In the genomic region with DNA sequence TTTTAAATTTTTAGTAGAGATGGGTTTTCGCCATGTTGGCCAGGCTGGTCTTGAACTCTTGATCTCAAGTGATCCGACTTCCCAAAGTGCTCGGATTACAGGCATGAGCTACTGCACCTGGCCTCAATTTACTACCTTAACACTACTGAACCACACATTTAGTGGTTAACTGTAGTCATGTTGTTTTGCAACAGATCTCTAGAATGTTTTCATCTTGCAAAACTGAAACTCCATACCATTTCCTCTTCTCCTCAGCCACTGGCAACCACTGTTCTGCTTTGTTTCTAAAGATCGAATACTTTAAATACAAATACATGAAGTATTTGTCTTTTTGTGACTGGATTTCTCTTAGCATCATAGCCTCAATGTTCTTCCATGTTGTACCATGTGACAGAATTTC, we compare ENCODE assay signal across 25 cellular contexts. TPM values are rescaled to one million over a fixed set of nuclear protein-coding genes. Genes with fewer than 3 reads are reported as not detected.
A peak's percentile ranks its signal among the peaks of the same experiment; 100 is the strongest.
DNase-seq lines count a peak whose midpoint lies in the region; ATAC-seq and TF ChIP-seq lines count a peak whose summit lies in the region.
"Had no signal": no experiment of that assay in that cellular context is flagged by ENCODE, and none has a peak within 500 bp of the region (broad histone marks: within the 10 kb centered on the region; RNA-seq: fewer than 3 reads in every experiment).

No MANE protein-coding gene starts in this region.

- WGBS in body of pancreas, 2 donors: 83% methylated on average over 4 of the region's 4 CpGs
- WGBS in esophagus muscularis mucosa: 86% methylated on average over 4 of the region's 4 CpGs

- ATAC-seq in HG02870 (IDR thresholded peaks at IDR 0.05; ENCODE audit: unreplicated experiment) (peak; percentile 40), body of pancreas (no peak)
- ATAC-seq: CD8-positive, alpha-beta T cell; left cardiac atrium had no signal

- H3K4me3 ChIP-seq in GM12865 (ENCODE audit: low read depth, low read length): no peak overlapping the region
- H3K4me3 ChIP-seq in choroid plexus epithelial cell (ENCODE audit: low read depth, low read length): no peak overlapping the region
- H3K4me3 ChIP-seq in body of pancreas: no peak overlapping the region
- H3K4me3 ChIP-seq in esophagus muscularis mucosa: no peak overlapping the region
- H3K4me3 ChIP-seq: adrenal gland, breast epithelium, coronary artery, testis had no signal

- intact Hi-C loops in body of pancreas (cut with DNase I): no loop called here
- intact Hi-C loops in esophagus muscularis mucosa (cut with DNase I): loop anchor here (10.0 kb wide), 1 partner anchor 134 kb away; no protein-coding TSS in a partner anchor

- H3K4me1 ChIP-seq in body of pancreas (no peaks in the 10 kb centered on the region), esophagus muscularis mucosa (peaks cover 8 to 15% (median 9%) of the 10 kb centered on the region in 4 donors)
- H3K4me1 ChIP-seq: adrenal gland, breast epithelium had no signal

- no peaks in the 10 kb centered on the region for H3K27me3 ChIP-seq in body of pancreas
- H3K27me3 ChIP-seq in esophagus muscularis mucosa: no peaks in the 10 kb centered on the region
- H3K27me3 ChIP-seq: adrenal gland, breast epithelium, testis had no signal

- TF ChIP-seq POLR2A in body of pancreas (IDR thresholded peaks at IDR 0.05) (no peak), esophagus muscularis mucosa (IDR thresholded peaks at IDR 0.05; ENCODE audit: low read depth) (no peak)

- H3K36me3 ChIP-seq in body of pancreas (replicated peaks in 1 of 2; ENCODE audit: insufficient read depth in 1 of 2, low read depth in 2 of 2) (no peaks in the 10 kb centered on the region), esophagus muscularis mucosa (no peaks in the 10 kb centered on the region)
- H3K36me3 ChIP-seq: adrenal gland, breast epithelium had no signal

- no peak for TF ChIP-seq CTCF in GM12865 (IDR thresholded peaks at IDR 0.05; ENCODE audit: insufficient read depth, low read depth, low read length, missing control alignments)
- TF ChIP-seq CTCF in choroid plexus epithelial cell (conservative IDR thresholded peaks at IDR 0.05; ENCODE audit: low read depth, low read length): no peak
- no peak for TF ChIP-seq CTCF in body of pancreas (IDR thresholded peaks at IDR 0.05)
- no peak for TF ChIP-seq CTCF in esophagus muscularis mucosa (IDR thresholded peaks at IDR 0.05)

- no peak for TF ChIP-seq EP300 in esophagus muscularis mucosa (IDR thresholded peaks at IDR 0.05)

- DNase-seq in GM12865 (ENCODE audit: low read depth): peak; percentile 21
- DNase-seq in NOMO-1 treated with dmso at 0.1 percent for 144 hours (lab: John Stamatoyannopoulos, UW; ENCODE audit: unreplicated experiment): peak; percentile 91
- peak; percentile 11 for DNase-seq in choroid plexus epithelial cell (ENCODE audit: low read depth)
- no peak for DNase-seq in COR-L47 (lab: John Stamatoyannopoulos, UW)
- DNase-seq in body of pancreas: no peak
- DNase-seq in esophagus muscularis mucosa (ENCODE audit: extremely low spot score): no peak
- DNase-seq: activated CD4-positive, alpha-beta T cell treated with anti-CD3 and anti-CD28 coated beads for 48 hours; activated CD8-positive, alpha-beta memory T cell treated with anti-CD3 and anti-CD28 coated beads, Interleukin-2, amount 50 U/mL, for 4 hours; activated effector memory CD4-positive, alpha-beta T cell treated with Interleukin-2 at 50 U/mL for 16 hours; adrenal gland; CD8-positive, alpha-beta T cell; GDM1; head of caudate nucleus; HFFc6; left cardiac atrium; NCI-H1694; NCI-H2171 treated with DMSO at 0.1 percent for 48 hours; NCI-H526 treated with DMSO at 0.1 percent for 48 hours; nucleus accumbens; testis had no signal

- H3K9me3 ChIP-seq in body of pancreas (no peaks in the 10 kb centered on the region), esophagus muscularis mucosa (no peaks in the 10 kb centered on the region)
- H3K9me3 ChIP-seq: adrenal gland, breast epithelium, testis had no signal

- H3K27ac ChIP-seq in body of pancreas (no peak overlapping the region), esophagus muscularis mucosa (replicated peaks in 1 of 4) (no peak overlapping the region)
- H3K27ac ChIP-seq: adrenal gland, breast epithelium, coronary artery, testis had no signal

RNA-seq across cellular contexts. Expression of a gene that starts 15.4 kb away (rescaled TPM):
- total RNA-seq in body of pancreas (not detected), esophagus muscularis mucosa (not detected)
- total RNA-seq: breast epithelium; CD8-positive, alpha-beta T cell; HFFc6; left cardiac atrium; myocyte; OCI-LY7 had no signal

Comparison
In these comparisons a context has a peak if more than half of its experiments do, and no peak if none do; other contexts are left out.
1. DNase-seq: peak in GM12865 (single experiment), NOMO-1 treated with dmso at 0.1 percent for 144 hours (single experiment) and choroid plexus epithelial cell (single experiment); none in COR-L47 (single experiment), body of pancreas (0 of 4) and esophagus muscularis mucosa (single experiment).